29 cellular contexts compared by ENCODE assay signal in the genomic region with DNA sequence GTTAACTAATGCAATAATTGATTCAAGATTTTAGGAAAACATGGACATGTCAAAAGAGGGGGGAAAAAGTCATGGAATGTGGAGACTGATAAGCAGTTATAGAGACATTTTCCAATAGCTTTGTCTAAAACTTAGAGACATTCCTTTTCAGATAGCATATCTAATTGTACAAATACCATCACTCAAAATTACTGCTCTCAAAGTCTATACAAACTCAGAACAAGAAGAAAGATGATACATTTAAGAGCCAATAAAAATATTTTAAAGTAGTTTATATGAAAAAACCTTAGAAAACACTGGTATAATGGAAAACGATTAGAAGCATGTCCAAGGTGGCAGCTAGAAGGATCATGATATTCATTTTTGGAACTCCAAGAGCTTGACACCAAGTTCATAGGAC.
"Had no signal": no experiment of that assay in that cellular context is flagged by ENCODE, and none has a peak within 500 bp of the region (broad histone marks: within the 10 kb centered on the region; RNA-seq: fewer than 3 reads in every experiment).

No MANE protein-coding gene starts in this region.

- H3K27ac Mint-ChIP-seq: endodermal cell, immature natural killer cell, memory B cell, naive B cell, nephron, neural progenitor cell, progenitor cell of endocrine pancreas had no signal

- H2AFZ ChIP-seq: neural progenitor cell, parathyroid adenoma had no signal

- H3K9me3 Mint-ChIP-seq: endodermal cell, memory B cell, naive B cell, nephron, neural progenitor cell had no signal

- H3K36me3 Mint-ChIP-seq: immature natural killer cell, memory B cell, naive B cell, neural progenitor cell had no signal

- H3K4me1 ChIP-seq: foreskin keratinocyte, parathyroid adenoma, thyroid gland had no signal

- H3K27me3 ChIP-seq: esophagus muscularis mucosa, foreskin keratinocyte, gastroesophageal sphincter, heart right ventricle, neural progenitor cell, stomach, thyroid gland, vagina had no signal

- H3K9ac ChIP-seq: neural progenitor cell, parathyroid adenoma had no signal

- H3K4me3 Mint-ChIP-seq: endodermal cell, immature natural killer cell, memory B cell, naive B cell, nephron, neural progenitor cell had no signal

- H3K27ac ChIP-seq: esophagus muscularis mucosa, foreskin keratinocyte, gastroesophageal sphincter, heart right ventricle, lower lobe of right lung, neural progenitor cell, parathyroid adenoma, stomach, thyroid gland, vagina had no signal

- H3K4me2 ChIP-seq: neural progenitor cell, smooth muscle cell had no signal

- H3K27me3 Mint-ChIP-seq: memory B cell, progenitor cell of endocrine pancreas had no signal

- H3K9me3 ChIP-seq: esophagus muscularis mucosa, gastroesophageal sphincter, heart right ventricle, lower lobe of right lung, mucosa of descending colon, stomach, thyroid gland, vagina had no signal

- DNase-seq: effector CD8-positive, alpha-beta T cell; endodermal cell; foreskin keratinocyte; glutamatergic neuron; heart right ventricle; hippocampal formation; immature natural killer cell; left ventricle myocardium superior; lower lobe of right lung; mucosa of descending colon; naive B cell; stimulated activated CD4-positive, alpha-beta T cell treated with anti-CD3 and anti-CD28 coated beads, Interleukin-12 subunit alpha, Interleukin-12 subunit beta, amount 100 ng/mL, for 4 hours; stimulated activated CD4-positive, alpha-beta T cell treated with anti-CD3 and anti-CD28 coated beads, Interleukin-1b, Interleukin-23, amount 100 ng/mL, for 48 hours; stimulated activated CD4-positive, alpha-beta T cell treated with anti-CD3 and anti-CD28 coated beads, Interleukin-4, amount 100 ng/mL, for 1 hour; stimulated activated CD8-positive, alpha-beta memory T cell treated with anti-CD3 and anti-CD28 coated beads, Interleukin-4, amount 100 ng/mL, for 48 hours; stimulated activated naive CD4-positive, alpha-beta T cell; stomach; thyroid gland; trophoblast cell had no signal

- ATAC-seq: foreskin keratinocyte, gastroesophageal sphincter, heart right ventricle, left ventricle myocardium superior, lower lobe of right lung, mucosa of descending colon, sciatic nerve had no signal

- H3K4me1 Mint-ChIP-seq: immature natural killer cell, memory B cell, naive B cell, nephron had no signal

- H3K79me2 ChIP-seq: parathyroid adenoma had no signal

- H3K36me3 ChIP-seq: esophagus muscularis mucosa, gastroesophageal sphincter, heart right ventricle, lower lobe of right lung, neural progenitor cell, stomach, thyroid gland, vagina had no signal

- H3K4me3 ChIP-seq: esophagus muscularis mucosa, gastroesophageal sphincter, heart right ventricle, lower lobe of right lung, mucosa of descending colon, neural progenitor cell, smooth muscle cell, stomach, thyroid gland, vagina had no signal
